ENCODE assay signal across 1 cellular context in the genomic region with DNA sequence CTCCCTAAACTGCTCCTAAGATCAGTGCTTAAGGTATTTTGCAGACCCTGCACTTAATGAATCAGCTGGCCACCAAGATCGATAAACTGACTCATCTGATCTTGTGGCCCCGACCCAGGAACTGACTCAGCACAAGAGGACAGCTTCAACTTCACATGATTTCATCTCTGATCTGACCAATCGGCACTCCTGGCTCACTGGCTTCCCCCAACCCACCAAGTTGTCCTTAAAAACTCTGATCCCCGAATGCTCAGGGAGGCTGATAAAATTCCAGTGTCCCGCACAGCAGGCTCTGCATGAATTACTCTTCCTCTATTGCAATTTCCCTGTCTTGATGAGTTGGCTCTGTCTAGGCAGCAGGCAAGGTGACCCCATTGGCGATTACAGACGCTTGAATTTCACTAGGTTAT.
TF ChIP-seq lines count a peak whose summit lies in the region.

No MANE protein-coding gene starts in this region.

TF ChIP-seq in HEK293, 187 proteins besides CTCF, POLR2A, EP300 and RAD21 (continued from another document and continues in another):
- TF ChIP-seq, protein P1, sequence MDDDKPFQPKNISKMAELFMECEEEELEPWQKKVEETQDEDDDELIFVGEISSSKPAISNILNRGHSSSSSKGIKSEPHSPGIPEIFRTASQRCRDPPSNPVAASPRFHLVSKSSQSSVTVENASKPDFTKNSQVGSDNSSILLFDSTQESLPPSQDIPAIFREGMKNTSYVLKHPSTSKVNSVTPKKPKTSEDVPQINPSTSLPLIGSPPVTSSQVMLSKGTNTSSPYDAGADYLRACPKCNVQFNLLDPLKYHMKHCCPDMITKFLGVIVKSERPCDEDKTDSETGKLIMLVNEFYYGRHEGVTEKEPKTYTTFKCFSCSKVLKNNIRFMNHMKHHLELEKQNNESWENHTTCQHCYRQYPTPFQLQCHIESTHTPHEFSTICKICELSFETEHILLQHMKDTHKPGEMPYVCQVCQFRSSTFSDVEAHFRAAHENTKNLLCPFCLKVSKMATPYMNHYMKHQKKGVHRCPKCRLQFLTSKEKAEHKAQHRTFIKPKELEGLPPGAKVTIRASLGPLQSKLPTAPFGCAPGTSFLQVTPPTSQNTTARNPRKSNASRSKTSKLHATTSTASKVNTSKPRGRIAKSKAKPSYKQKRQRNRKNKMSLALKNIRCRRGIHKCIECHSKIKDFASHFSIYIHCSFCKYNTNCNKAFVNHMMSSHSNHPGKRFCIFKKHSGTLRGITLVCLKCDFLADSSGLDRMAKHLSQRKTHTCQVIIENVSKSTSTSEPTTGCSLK (tag by site-specific recombination; IDR thresholded peaks at IDR 0.05), result no peak
- no peak for TF ChIP-seq SCRT1 (tag by site-specific recombination; IDR thresholded peaks at IDR 0.05; ENCODE audit: borderline replicate concordance)
- TF ChIP-seq ZNF366 (tag by site-specific recombination; conservative IDR thresholded peaks at IDR 0.05), result no peak
- peak; percentile 40; the same call in 1 of the 2 replicates for TF ChIP-seq PRDM10 (tag by site-specific recombination; IDR thresholded peaks at IDR 0.05)
- no peak for TF ChIP-seq ZNF658 (tag by site-specific recombination; IDR thresholded peaks at IDR 0.05)
- peak; percentile 83 for TF ChIP-seq ZBTB48 (tag by site-specific recombination; IDR thresholded peaks at IDR 0.05)
- no peak for TF ChIP-seq ZNF580 (tag by site-specific recombination; IDR thresholded peaks at IDR 0.05)
- TF ChIP-seq ZNF202 (tag by site-specific recombination; IDR thresholded peaks at IDR 0.05; ENCODE audit: borderline replicate concordance), result no peak
- no peak for TF ChIP-seq ZNF112 (tag by site-specific recombination; IDR thresholded peaks at IDR 0.05)
- peak; percentile 78; the same call in 1 of the 2 replicates for TF ChIP-seq SP7 (tag by site-specific recombination; IDR thresholded peaks at IDR 0.05)
- no peak for TF ChIP-seq ZNF514 (tag by site-specific recombination; IDR thresholded peaks at IDR 0.05)
- TF ChIP-seq ZNF37A (tag by site-specific recombination; IDR thresholded peaks at IDR 0.05), result no peak
- TF ChIP-seq ZNF473 (tag by site-specific recombination; IDR thresholded peaks at IDR 0.05), result no peak
- TF ChIP-seq ZNF677 (tag by site-specific recombination; IDR thresholded peaks at IDR 0.05), result no peak
- TF ChIP-seq ZNF223 (tag by site-specific recombination; IDR thresholded peaks at IDR 0.05), result no peak
- no peak for TF ChIP-seq ZSCAN5A (tag by site-specific recombination; IDR thresholded peaks at IDR 0.05)
- TF ChIP-seq ZBTB1 (tag by site-specific recombination; IDR thresholded peaks at IDR 0.05), result no peak
- TF ChIP-seq ZNF791 (tag by site-specific recombination; IDR thresholded peaks at IDR 0.05), result no peak
- TF ChIP-seq ZNF521 (tag by site-specific recombination; IDR thresholded peaks at IDR 0.05), result no peak
- TF ChIP-seq ZNF48 (tag by site-specific recombination; IDR thresholded peaks at IDR 0.05), result no peak
- TF ChIP-seq ZNF544 (tag by site-specific recombination; IDR thresholded peaks at IDR 0.05), result no peak
- TF ChIP-seq ZFP37 (tag by site-specific recombination; IDR thresholded peaks at IDR 0.05), result peak; percentile 23; the same call in 1 of the 2 replicates
- TF ChIP-seq, protein P2, sequence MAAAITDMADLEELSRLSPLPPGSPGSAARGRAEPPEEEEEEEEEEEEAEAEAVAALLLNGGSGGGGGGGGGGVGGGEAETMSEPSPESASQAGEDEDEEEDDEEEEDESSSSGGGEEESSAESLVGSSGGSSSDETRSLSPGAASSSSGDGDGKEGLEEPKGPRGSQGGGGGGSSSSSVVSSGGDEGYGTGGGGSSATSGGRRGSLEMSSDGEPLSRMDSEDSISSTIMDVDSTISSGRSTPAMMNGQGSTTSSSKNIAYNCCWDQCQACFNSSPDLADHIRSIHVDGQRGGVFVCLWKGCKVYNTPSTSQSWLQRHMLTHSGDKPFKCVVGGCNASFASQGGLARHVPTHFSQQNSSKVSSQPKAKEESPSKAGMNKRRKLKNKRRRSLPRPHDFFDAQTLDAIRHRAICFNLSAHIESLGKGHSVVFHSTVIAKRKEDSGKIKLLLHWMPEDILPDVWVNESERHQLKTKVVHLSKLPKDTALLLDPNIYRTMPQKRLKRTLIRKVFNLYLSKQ (tag by site-specific recombination; IDR thresholded peaks at IDR 0.05; ENCODE audit: borderline replicate concordance), result no peak
- TF ChIP-seq, protein P3, sequence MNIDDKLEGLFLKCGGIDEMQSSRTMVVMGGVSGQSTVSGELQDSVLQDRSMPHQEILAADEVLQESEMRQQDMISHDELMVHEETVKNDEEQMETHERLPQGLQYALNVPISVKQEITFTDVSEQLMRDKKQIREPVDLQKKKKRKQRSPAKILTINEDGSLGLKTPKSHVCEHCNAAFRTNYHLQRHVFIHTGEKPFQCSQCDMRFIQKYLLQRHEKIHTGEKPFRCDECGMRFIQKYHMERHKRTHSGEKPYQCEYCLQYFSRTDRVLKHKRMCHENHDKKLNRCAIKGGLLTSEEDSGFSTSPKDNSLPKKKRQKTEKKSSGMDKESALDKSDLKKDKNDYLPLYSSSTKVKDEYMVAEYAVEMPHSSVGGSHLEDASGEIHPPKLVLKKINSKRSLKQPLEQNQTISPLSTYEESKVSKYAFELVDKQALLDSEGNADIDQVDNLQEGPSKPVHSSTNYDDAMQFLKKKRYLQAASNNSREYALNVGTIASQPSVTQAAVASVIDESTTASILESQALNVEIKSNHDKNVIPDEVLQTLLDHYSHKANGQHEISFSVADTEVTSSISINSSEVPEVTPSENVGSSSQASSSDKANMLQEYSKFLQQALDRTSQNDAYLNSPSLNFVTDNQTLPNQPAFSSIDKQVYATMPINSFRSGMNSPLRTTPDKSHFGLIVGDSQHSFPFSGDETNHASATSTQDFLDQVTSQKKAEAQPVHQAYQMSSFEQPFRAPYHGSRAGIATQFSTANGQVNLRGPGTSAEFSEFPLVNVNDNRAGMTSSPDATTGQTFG (tag by site-specific recombination; IDR thresholded peaks at IDR 0.05; ENCODE audit: borderline replicate concordance), result no peak
- no peak for TF ChIP-seq SETDB1 (IDR thresholded peaks at IDR 0.05; ENCODE audit: insufficient read length, low read length)
- no peak for TF ChIP-seq ZNF426 (tag by site-specific recombination; IDR thresholded peaks at IDR 0.05)
- 0 out of 2 replicates have a peak, but pooled peaks have one; percentile 29 for TF ChIP-seq ZXDB (tag by site-specific recombination; IDR thresholded peaks at IDR 0.05)
- TF ChIP-seq ZNF558 (tag by site-specific recombination; IDR thresholded peaks at IDR 0.05), result no peak
- TF ChIP-seq ZNF280D (tag by site-specific recombination; IDR thresholded peaks at IDR 0.05), result no peak
- TF ChIP-seq ZNF335 (tag by site-specific recombination; conservative IDR thresholded peaks at IDR 0.05), result peak; percentile 24; the same call in 1 of the 2 replicates
- TF ChIP-seq ZNF140 (tag by site-specific recombination; IDR thresholded peaks at IDR 0.05), result no peak
- TF ChIP-seq ZNF175 (tag by site-specific recombination; IDR thresholded peaks at IDR 0.05), result no peak
- TF ChIP-seq ZNF24 (tag by site-specific recombination; IDR thresholded peaks at IDR 0.05), result no peak
- TF ChIP-seq ZNF248 (tag by site-specific recombination; IDR thresholded peaks at IDR 0.05), result no peak
- peak; percentile 98 for TF ChIP-seq ZBTB17 (tag by site-specific recombination; IDR thresholded peaks at IDR 0.05)
- TF ChIP-seq, protein P4, sequence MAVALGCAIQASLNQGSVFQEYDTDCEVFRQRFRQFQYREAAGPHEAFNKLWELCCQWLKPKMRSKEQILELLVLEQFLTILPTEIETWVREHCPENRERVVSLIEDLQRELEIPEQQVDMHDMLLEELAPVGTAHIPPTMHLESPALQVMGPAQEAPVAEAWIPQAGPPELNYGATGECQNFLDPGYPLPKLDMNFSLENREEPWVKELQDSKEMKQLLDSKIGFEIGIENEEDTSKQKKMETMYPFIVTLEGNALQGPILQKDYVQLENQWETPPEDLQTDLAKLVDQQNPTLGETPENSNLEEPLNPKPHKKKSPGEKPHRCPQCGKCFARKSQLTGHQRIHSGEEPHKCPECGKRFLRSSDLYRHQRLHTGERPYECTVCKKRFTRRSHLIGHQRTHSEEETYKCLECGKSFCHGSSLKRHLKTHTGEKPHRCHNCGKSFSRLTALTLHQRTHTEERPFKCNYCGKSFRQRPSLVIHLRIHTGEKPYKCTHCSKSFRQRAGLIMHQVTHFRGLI (tag by site-specific recombination; IDR thresholded peaks at IDR 0.05), result no peak
- TF ChIP-seq IKZF3 (tag by site-specific recombination; IDR thresholded peaks at IDR 0.05), result no peak
- TF ChIP-seq ZNF768 (tag by site-specific recombination; IDR thresholded peaks at IDR 0.05), result no peak
- TF ChIP-seq ZSCAN4 (tag by site-specific recombination; IDR thresholded peaks at IDR 0.05), result no peak
